Comparison of ENCODE assay signal across 9 cellular contexts in the genomic region with DNA sequence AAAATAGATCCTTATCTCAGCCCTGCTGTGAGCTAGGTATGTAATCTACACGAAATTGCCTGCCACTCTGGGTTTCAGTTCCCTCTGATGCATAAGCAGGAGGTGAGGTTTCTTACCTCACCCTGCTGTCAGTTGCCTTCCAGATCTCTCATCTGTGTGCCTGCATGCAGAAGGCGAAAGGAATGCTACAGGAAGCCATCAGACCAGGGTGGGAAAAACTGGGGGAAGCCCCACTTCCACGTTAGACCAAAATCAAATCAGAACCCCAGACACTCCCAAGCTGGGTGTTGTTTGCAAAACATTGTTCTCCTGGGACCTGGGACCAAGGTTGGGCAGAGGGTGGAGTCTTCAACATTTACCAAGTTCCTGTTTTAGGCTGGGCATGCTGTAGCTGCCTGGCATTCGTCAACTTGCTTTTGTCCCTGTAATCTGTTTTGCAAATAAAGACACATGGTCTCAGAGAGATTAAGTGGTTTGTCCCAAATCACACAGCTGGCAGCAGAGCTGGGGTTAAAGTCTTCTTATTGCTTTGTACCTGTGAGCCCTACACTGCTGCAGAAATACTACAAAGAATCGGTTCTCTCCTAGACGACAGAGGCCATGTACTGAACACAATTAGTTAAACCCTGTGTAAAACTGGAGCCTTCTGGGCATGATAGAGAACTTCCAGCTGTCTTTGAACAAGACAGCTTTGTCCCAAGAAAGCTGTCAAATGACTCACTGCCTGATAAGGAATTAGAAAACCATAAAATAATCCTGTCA.
DNase-seq lines count a peak whose midpoint lies in the region; ATAC-seq, FAIRE-seq and TF ChIP-seq lines count a peak whose summit lies in the region.
"Had no signal": no experiment of that assay in that cellular context is flagged by ENCODE, and none has a peak within 500 bp of the region (broad histone marks: within the 10 kb centered on the region; RNA-seq: fewer than 3 reads in every experiment).

No MANE protein-coding gene starts in this region.

- TF ChIP-seq CTCF in sigmoid colon (IDR thresholded peaks at IDR 0.05) = no peak
- TF ChIP-seq CTCF in esophagus muscularis mucosa (IDR thresholded peaks at IDR 0.05) = no peak

- TF ChIP-seq EP300 in sigmoid colon (IDR thresholded peaks at IDR 0.05) = no peak
- no peak for TF ChIP-seq EP300 in esophagus muscularis mucosa (IDR thresholded peaks at IDR 0.05)

- DNase-seq in GM12892 (ENCODE audit: insufficient read length) (no peak), RPMI8226 (peak; percentile 63), kidney tubule cell (ENCODE audit: low spot score) (peak; percentile 20), NCI-H1105 (lab: John Stamatoyannopoulos, UW) (no peak), sigmoid colon (no peak), esophagus muscularis mucosa (ENCODE audit: extremely low spot score) (no peak)

- peaks cover 0 to 10% (median 6%) of the 10 kb centered on the region in 4 donors for H3K9me3 ChIP-seq in sigmoid colon
- peaks cover 0 to 16% (median 11%) of the 10 kb centered on the region in 4 donors for H3K9me3 ChIP-seq in esophagus muscularis mucosa
- H3K9me3 ChIP-seq: vagina had no signal

- H3K36me3 ChIP-seq in sigmoid colon (no peaks in the 10 kb centered on the region), esophagus muscularis mucosa (no peaks in the 10 kb centered on the region)
- H3K36me3 ChIP-seq: vagina had no signal

- 8 to 26% methylated on average over 6 of the region's 6 CpGs for WGBS in sigmoid colon, 2 donors
- WGBS in esophagus muscularis mucosa = 49% methylated on average over 5 of the region's 6 CpGs

- TF ChIP-seq POLR2A in GM12892 (IDR thresholded peaks at IDR 0.05; ENCODE audit: low read depth, low read length) (no peak), sigmoid colon (IDR thresholded peaks at IDR 0.05) (no peak), esophagus muscularis mucosa (IDR thresholded peaks at IDR 0.05; ENCODE audit: low read depth) (no peak)

- H3K27ac ChIP-seq in sigmoid colon (no peak overlapping the region), esophagus muscularis mucosa (replicated peaks in 1 of 4) (no peak overlapping the region)
- H3K27ac ChIP-seq: vagina had no signal

- FAIRE-seq in GM12892 (lab: Jason Lieb, UNC) = peak; percentile 48

- H3K4me1 ChIP-seq in sigmoid colon = no peaks in the 10 kb centered on the region
- peaks cover 0 to 6% (median 0%) of the 10 kb centered on the region in 4 donors for H3K4me1 ChIP-seq in esophagus muscularis mucosa

- peaks cover 0 to 8% (median 0%) of the 10 kb centered on the region in 3 donors for H3K27me3 ChIP-seq in sigmoid colon
- peaks cover 0 to 16% (median 2%) of the 10 kb centered on the region in 4 donors for H3K27me3 ChIP-seq in esophagus muscularis mucosa
- H3K27me3 ChIP-seq: vagina had no signal

- H3K4me3 ChIP-seq in sigmoid colon (no peak overlapping the region), esophagus muscularis mucosa (no peak overlapping the region)
- H3K4me3 ChIP-seq: vagina had no signal

- ATAC-seq in GM21786 (IDR thresholded peaks at IDR 0.05; ENCODE audit: unreplicated experiment) (peak; percentile 38), GM18517 (IDR thresholded peaks at IDR 0.05; ENCODE audit: unreplicated experiment) (no peak)

- intact Hi-C loops in sigmoid colon (cut with DNase I) = no loop called here
- intact Hi-C loops in esophagus muscularis mucosa (cut with DNase I) = no loop called here

Comparison
In these comparisons a context has a peak if more than half of its experiments do, and no peak if none do; other contexts are left out.
1. DNase-seq: peak in RPMI8226 (single experiment) and kidney tubule cell (single experiment); none in GM12892 (single experiment), NCI-H1105 (single experiment), sigmoid colon (single experiment) and esophagus muscularis mucosa (single experiment).